ENCODE assay signal across 27 cellular contexts in genomic region chr17:45997624-45998023, GRCh38. TPM values are rescaled to one million over a fixed set of nuclear protein-coding genes. Genes with fewer than 3 reads are reported as not detected.
A peak's percentile ranks its signal among the peaks of the same experiment; 100 is the strongest.
DNase-seq lines count a peak whose midpoint lies in the region; ATAC-seq and TF ChIP-seq lines count a peak whose summit lies in the region.
"Had no signal": no experiment of that assay in that cellular context is flagged by ENCODE, and none has a peak within 500 bp of the region (broad histone marks: within the 10 kb centered on the region; RNA-seq: fewer than 3 reads in every experiment).

No MANE protein-coding gene starts in this region.

- TF ChIP-seq CTCF in BJ (IDR thresholded peaks at IDR 0.05; ENCODE audit: insufficient read depth, low read depth, low read length): no peak
- TF ChIP-seq CTCF in brain microvascular endothelial cell (IDR thresholded peaks at IDR 0.05; ENCODE audit: low read depth, low read length, missing control alignments): no peak

- peaks cover 0 to 1% of the 10 kb centered on the region in 2 donors for H3K27me3 Mint-ChIP-seq in CD8-positive, alpha-beta memory T cell
- H3K27me3 Mint-ChIP-seq: activated T-helper 17 cell treated with anti-CD3 and anti-CD28 coated beads, Interleukin-2, amount 50 U/mL, for 72 hours; effector memory CD8-positive, alpha-beta T cell had no signal

- H3K4me1 Mint-ChIP-seq in CD8-positive, alpha-beta memory T cell: peaks cover 0 to 2% (median 0%) of the 10 kb centered on the region in 3 donors
- H3K4me1 Mint-ChIP-seq: activated T-helper 17 cell treated with anti-CD3 and anti-CD28 coated beads, Interleukin-2, amount 50 U/mL, for 72 hours; CD14-positive monocyte had no signal

- DNase-seq in BJ (ENCODE audit: low read depth) (peak; percentile 19), M059J (ENCODE audit: low read depth) (peak; percentile 51), brain microvascular endothelial cell (peak; percentile 18), posterior cingulate gyrus (no peak), NCI-H524 treated with DMSO at 0.1 percent for 48 hours (lab: John Stamatoyannopoulos, UW) (no peak)
- DNase-seq in CD8-positive, alpha-beta memory T cell: no peak
- DNase-seq: activated CD4-positive, alpha-beta T cell treated with anti-CD3 and anti-CD28 coated beads, Interleukin-2, amount 50 U/mL, for 1 hour; body of pancreas; effector memory CD8-positive, alpha-beta T cell; head of caudate nucleus; mesenchymal stem cell; NCI-H1417; NCI-H526; right cardiac atrium; RPMI8226; upper lobe of right lung had no signal

- ATAC-seq in HG02642 (IDR thresholded peaks at IDR 0.05; ENCODE audit: poor library complexity, unreplicated experiment): no peak
- ATAC-seq: activated naive CD4-positive, alpha-beta T cell treated with anti-CD3 and anti-CD28 coated beads, Interleukin-2, amount 50 U/mL, for 72 hours; activated T-helper 17 cell treated with anti-CD3 and anti-CD28 coated beads, Interleukin-2, amount 50 U/mL, for 72 hours; body of pancreas; effector memory CD8-positive, alpha-beta T cell; esophagus mucosa; right cardiac atrium; upper lobe of right lung had no signal

- in situ Hi-C loops in brain microvascular endothelial cell (cut with HindIII; ENCODE audit: low pct_ligation_motif_present, low sequenced_read_pairs): no loop called here

- no peak overlapping the region for H3K27ac Mint-ChIP-seq in CD8-positive, alpha-beta memory T cell
- H3K27ac Mint-ChIP-seq: activated naive CD4-positive, alpha-beta T cell treated with anti-CD3 and anti-CD28 coated beads, Interleukin-2, amount 50 U/mL, for 72 hours; activated T-helper 17 cell treated with anti-CD3 and anti-CD28 coated beads, Interleukin-2, amount 50 U/mL, for 72 hours; CD14-positive monocyte; effector memory CD8-positive, alpha-beta T cell had no signal

- no peaks in the 10 kb centered on the region for H3K9me3 Mint-ChIP-seq in CD8-positive, alpha-beta memory T cell
- H3K9me3 Mint-ChIP-seq: activated naive CD4-positive, alpha-beta T cell treated with anti-CD3 and anti-CD28 coated beads, Interleukin-2, amount 50 U/mL, for 72 hours; activated T-helper 17 cell treated with anti-CD3 and anti-CD28 coated beads, Interleukin-2, amount 50 U/mL, for 72 hours; CD14-positive monocyte; effector memory CD8-positive, alpha-beta T cell had no signal

- H3K27me3 ChIP-seq in BJ (ENCODE audit: control insufficient read depth, insufficient read depth, low read length) (no peaks in the 10 kb centered on the region), brain microvascular endothelial cell (replicated peaks) (no peaks in the 10 kb centered on the region), layer of hippocampus (ENCODE audit: control insufficient read depth, insufficient read depth, low read length) (no peaks in the 10 kb centered on the region)
- no peaks in the 10 kb centered on the region for H3K27me3 ChIP-seq in CD8-positive, alpha-beta memory T cell (ENCODE audit: insufficient read depth, low read length, poor library complexity, severe bottlenecking)
- H3K27me3 ChIP-seq: body of pancreas, upper lobe of right lung had no signal

- no peaks in the 10 kb centered on the region for H3K9me3 ChIP-seq in CD8-positive, alpha-beta memory T cell (ENCODE audit: low read length)
- H3K9me3 ChIP-seq: body of pancreas, HAP-1, upper lobe of right lung had no signal

- no peaks in the 10 kb centered on the region for H3K36me3 ChIP-seq in BJ (ENCODE audit: control insufficient read depth, insufficient read depth, low read length)
- no peaks in the 10 kb centered on the region for H3K36me3 ChIP-seq in brain microvascular endothelial cell (replicated peaks)
- H3K36me3 ChIP-seq in CD8-positive, alpha-beta memory T cell (ENCODE audit: insufficient read depth, low read length): no peaks in the 10 kb centered on the region
- H3K36me3 ChIP-seq: HAP-1, upper lobe of right lung had no signal

- POLR2A ChIA-PET in BJ (lab: Charles Lee): no interaction called here
- POLR2A ChIA-PET in CD8-positive, alpha-beta memory T cell (lab: Charles Lee): no interaction called here

- no peak overlapping the region for H3K27ac ChIP-seq in brain microvascular endothelial cell
- H3K27ac ChIP-seq in layer of hippocampus (ENCODE audit: low read depth, low read length): peak overlapping the region; percentile 18
- no peak overlapping the region for H3K27ac ChIP-seq in CD8-positive, alpha-beta memory T cell (ENCODE audit: low read depth, low read length)
- H3K27ac ChIP-seq: body of pancreas, upper lobe of right lung had no signal

- intact Hi-C loops in posterior cingulate gyrus (cut with DNase I): no loop called here

- H3K36me3 Mint-ChIP-seq in CD8-positive, alpha-beta memory T cell: no peaks in the 10 kb centered on the region
- H3K36me3 Mint-ChIP-seq: activated naive CD4-positive, alpha-beta T cell treated with anti-CD3 and anti-CD28 coated beads, Interleukin-2, amount 50 U/mL, for 72 hours; CD14-positive monocyte had no signal

- H3K4me3 ChIP-seq in BJ (ENCODE audit: low read depth, low read length) (no peak overlapping the region), brain microvascular endothelial cell (ENCODE audit: low read depth, low read length) (no peak overlapping the region)
- H3K4me3 ChIP-seq in CD8-positive, alpha-beta memory T cell (ENCODE audit: low read length): no peak overlapping the region
- H3K4me3 ChIP-seq: body of pancreas, HAP-1, upper lobe of right lung had no signal

- H3K4me3 Mint-ChIP-seq in CD8-positive, alpha-beta memory T cell: no peak overlapping the region
- H3K4me3 Mint-ChIP-seq: activated T-helper 17 cell treated with anti-CD3 and anti-CD28 coated beads, Interleukin-2, amount 50 U/mL, for 72 hours; CD14-positive monocyte; effector memory CD8-positive, alpha-beta T cell had no signal

- peaks cover under 1% of the 10 kb centered on the region for H3K4me1 ChIP-seq in CD8-positive, alpha-beta memory T cell (ENCODE audit: insufficient read depth, low read length)
- H3K4me1 ChIP-seq: HAP-1, upper lobe of right lung had no signal

- CTCF ChIA-PET in BJ (lab: Yijun Ruan, JAX): interaction anchor here (0.7 to 1.6 kb wide), 4 partner anchors 8 to 280 kb away, joined by 3 to 4 read pairs (median 3); no protein-coding TSS in a partner anchor
- CTCF ChIA-PET in CD8-positive, alpha-beta memory T cell (lab: Charles Lee): interaction anchor here (2.2 kb wide), 1 partner anchor 215 kb away, joined by 6 read pairs; no protein-coding TSS in a partner anchor

RNA-seq across cellular contexts. Expression of gene STH, which starts 1.4 kb away (rescaled TPM):
- not detected in 2 replicates for polyA plus RNA-seq in BJ (2011; rRNA removed)
- not detected in 2 replicates for polyA minus RNA-seq in BJ (2011; rRNA and poly(A)+ RNA removed)
- total RNA-seq in M059J (2014; rRNA removed; shearing (Covaris generic)): not detected in 2 replicates
- total RNA-seq in CD8-positive, alpha-beta memory T cell: not detected
- not detected for polyA plus RNA-seq in CD8-positive, alpha-beta memory T cell
- total RNA-seq: activated naive CD4-positive, alpha-beta T cell treated with anti-CD3 and anti-CD28 coated beads, Interleukin-2, amount 50 U/mL, for 72 hours; activated T-helper 17 cell treated with anti-CD3 and anti-CD28 coated beads, Interleukin-2, amount 50 U/mL, for 72 hours; body of pancreas; esophagus mucosa; myocyte; osteocyte; right cardiac atrium; subcutaneous adipose tissue; T-helper 2 cell treated with Interferon-gamma antibody and Interleukin-4, amounts not matched to agents 100 ng/mL and 5 ng/mL, for 36 hours; upper lobe of right lung had no signal
- polyA plus RNA-seq: CD14-positive monocyte, right cardiac atrium had no signal

Comparison
In these comparisons a context has a peak if more than half of its experiments do, and no peak if none do; other contexts are left out.
1. DNase-seq: peak in BJ (single experiment), M059J (single experiment) and brain microvascular endothelial cell (single experiment); none in posterior cingulate gyrus (0 of 10), NCI-H524 treated with DMSO at 0.1 percent for 48 hours (single experiment) and CD8-positive, alpha-beta memory T cell (0 of 5).